ENCODE assay signal across 8 cellular contexts in genomic region chr12:68745904-68746571, GRCh38. TPM values are rescaled to one million over a fixed set of nuclear protein-coding genes. Genes with fewer than 3 reads are reported as not detected.
DNase-seq lines count a peak whose midpoint lies in the region; ATAC-seq, FAIRE-seq and TF ChIP-seq lines count a peak whose summit lies in the region.

TSS of gene SLC35E3 (plus strand) at chr12:68746176. CDS start at chr12:68746378, 202 bp downstream.

- in situ Hi-C loops in Caki2 (cut with HindIII; ENCODE audit: low pct_unique_long_range_greater_than_20kb, low sequenced_read_pairs) = no loop called here

- peak within 1 kb of the TSS; percentile 70 for H3K9ac ChIP-seq in HUES48 (ENCODE audit: low read depth, low read length)
- peak within 1 kb of the TSS; percentile 90 for H3K9ac ChIP-seq in NT2/D1 (ENCODE audit: insufficient read length, low read depth)
- peak within 1 kb of the TSS; percentile 73 for H3K9ac ChIP-seq in endothelial cell of umbilical vein (replicated peaks; ENCODE audit: extremely low read depth, insufficient read depth, low read length)

- FAIRE-seq in endothelial cell of umbilical vein (lab: Jason Lieb, UNC) = peak; percentile 76

- H3K9me3 ChIP-seq in HUES48 (ENCODE audit: control insufficient read depth, insufficient read depth, low read length) = no peaks in the 10 kb centered on the region
- H3K9me3 ChIP-seq in NT2/D1 (ENCODE audit: insufficient read depth, low read length) = no peaks in the 10 kb centered on the region
- no peaks in the 10 kb centered on the region for H3K9me3 ChIP-seq in endothelial cell of umbilical vein (replicated peaks; ENCODE audit: control insufficient read depth, insufficient read depth, low read length)

- H3K27ac ChIP-seq in HUES48 (ENCODE audit: low read depth, low read length) = peak within 1 kb of the TSS; percentile 84
- H3K27ac ChIP-seq in endothelial cell of umbilical vein (ENCODE audit: insufficient read depth, low read depth, low read length) = peak within 1 kb of the TSS; percentile 25

- H2AFZ ChIP-seq in endothelial cell of umbilical vein (ENCODE audit: low read depth, low read length) = peak within 1 kb of the TSS; percentile 79

- peaks cover 51% of the 10 kb centered on the region for H3K36me3 ChIP-seq in HUES48 (ENCODE audit: control insufficient read depth, insufficient read depth, low read length)
- H3K36me3 ChIP-seq in NT2/D1 (ENCODE audit: insufficient read depth, insufficient read length, low read length) = peaks cover 62% of the 10 kb centered on the region
- H3K36me3 ChIP-seq in endothelial cell of umbilical vein (ENCODE audit: control insufficient read depth in 2 of 2, extremely low read depth in 1 of 2, insufficient read depth in 2 of 2, low read length in 2 of 2) = peaks cover 2 to 7% of the 10 kb centered on the region in 2 experiments

- H3K79me2 ChIP-seq in endothelial cell of umbilical vein (ENCODE audit: control insufficient read depth, insufficient read depth, low read length) = no peaks in the 10 kb centered on the region

- TF ChIP-seq CTCF in endothelial cell of umbilical vein (IDR thresholded peaks at IDR 0.05; ENCODE audit: extremely low read depth in 1 of 2, insufficient read depth in 1 of 2, low read depth in 1 of 2, low read length in 2 of 2) = no peak

- POLR2A ChIA-PET in endothelial cell of umbilical vein (lab: Charles Lee) = interaction anchor here (0.5 to 1.2 kb wide), 5 partner anchors 59 to 91 kb away, joined by 3 to 6 read pairs (median 4); partner anchors contain the start of gene MDM2

- peak; percentile 96 for ATAC-seq in GM21390 (IDR thresholded peaks at IDR 0.05; ENCODE audit: unreplicated experiment)

- H3K9me1 ChIP-seq in endothelial cell of umbilical vein (replicated peaks; ENCODE audit: control insufficient read depth, extremely low read depth, insufficient read depth, low read length) = no peaks in the 10 kb centered on the region

- CTCF ChIA-PET in endothelial cell of umbilical vein (lab: Charles Lee) = interaction anchor here (0.6 to 3.0 kb wide), 8 partner anchors 29 to 390 kb away, joined by 3 to 15 read pairs (median 7); partner anchors contain the start of gene MDM2

- H3K4me2 ChIP-seq in endothelial cell of umbilical vein (ENCODE audit: insufficient read depth, low read length) = peak within 1 kb of the TSS; percentile 96

- TF ChIP-seq POLR2A in endothelial cell of umbilical vein (IDR thresholded peaks at IDR 0.05; ENCODE audit: low read depth, low read length) = peak; percentile 79

- H3K27me3 ChIP-seq in HUES48 (ENCODE audit: control insufficient read depth, insufficient read depth, low read length) (no peaks in the 10 kb centered on the region), NT2/D1 (ENCODE audit: insufficient read depth, insufficient read length) (no peaks in the 10 kb centered on the region), endothelial cell of umbilical vein (ENCODE audit: control insufficient read depth in 2 of 2, insufficient read depth in 2 of 2, low read length in 2 of 2) (no peaks in the 10 kb centered on the region)

- no peaks in the 10 kb centered on the region for H4K20me1 ChIP-seq in endothelial cell of umbilical vein (replicated peaks; ENCODE audit: control insufficient read depth, extremely low read depth, insufficient read depth, low read length)

- intact Hi-C loops in endothelial cell of umbilical vein (cut with micrococcal nuclease) = loop anchor here (1.0 to 5.0 kb wide), 4 partner anchors 41 to 387 kb away; partner anchors contain the start of genes MDM2 and RAP1B

- peak within 1 kb of the TSS; percentile 91 for H3K4me3 ChIP-seq in HUES48 (ENCODE audit: low read depth, low read length)
- peak within 1 kb of the TSS; percentile 85 for H3K4me3 ChIP-seq in NT2/D1 (ENCODE audit: insufficient read length, low read depth)
- peak within 1 kb of the TSS; percentile 7 to 87 (median 64) for H3K4me3 ChIP-seq in endothelial cell of umbilical vein (replicated peaks in 1 of 3; ENCODE audit: insufficient read depth in 1 of 3, low read depth in 1 of 3, low read length in 3 of 3)

- DNase-seq in Caki2 (ENCODE audit: low read depth) (peak; percentile 93), NT2/D1 (ENCODE audit: low read depth, low spot score) (peak; percentile 83), endothelial cell of umbilical vein (ENCODE audit: low read depth, low spot score) (peak; percentile 85), midbrain (lab: John Stamatoyannopoulos, UW) (peak; percentile 94)
- DNase-seq in activated CD8-positive, alpha-beta memory T cell treated with anti-CD3 and anti-CD28 coated beads, Interleukin-2, amount 50 U/mL, for 4 hours = peak; percentile 88
- DNase-seq in stimulated activated CD8-positive, alpha-beta memory T cell treated with anti-CD3 and anti-CD28 coated beads, Interleukin-15, amount 100 ng/mL, for 48 hours (ENCODE audit: low read depth in 2 of 2) = peak; percentile 92 to 93

- H3K4me1 ChIP-seq in HUES48 (ENCODE audit: control insufficient read depth, insufficient read depth, low read length) (peaks cover 13% of the 10 kb centered on the region), NT2/D1 (ENCODE audit: insufficient read depth, insufficient read length) (peaks cover 4% of the 10 kb centered on the region), endothelial cell of umbilical vein (ENCODE audit: control insufficient read depth, extremely low read depth, insufficient read depth, low read length) (peaks cover 16% of the 10 kb centered on the region)

- BruUV-seq in endothelial cell of umbilical vein (replicated peaks; lab: Mats Ljungman, UMichigan) = TSS peak; percentile 56

- dilution Hi-C loops in endothelial cell of umbilical vein (cut with MboI; ENCODE audit: extremely low pct_ligation_motif_present, low sequenced_read_pairs) = no loop called here

TF ChIP-seq in endothelial cell of umbilical vein, 7 proteins besides CTCF, POLR2A, EP300 and RAD21:
- no peak for TF ChIP-seq FOS (IDR thresholded peaks at IDR 0.05; ENCODE audit: borderline replicate concordance, insufficient read depth, low read length)
- no peak for TF ChIP-seq JUN (IDR thresholded peaks at IDR 0.05; ENCODE audit: borderline replicate concordance, insufficient read depth, insufficient read length, low read depth)
- no peak for TF ChIP-seq GATA2 (IDR thresholded peaks at IDR 0.05; ENCODE audit: insufficient read depth, insufficient read length, low read depth, low read length)
- no peak for TF ChIP-seq EZH2 (IDR thresholded peaks at IDR 0.05; ENCODE audit: borderline replicate concordance, low read depth, low read length, severe bottlenecking)
- TF ChIP-seq MAX (IDR thresholded peaks at IDR 0.05; ENCODE audit: insufficient read depth, insufficient read length) = peak; percentile 86
- peak; percentile 92 for TF ChIP-seq POLR2AphosphoS5 (IDR thresholded peaks at IDR 0.05; ENCODE audit: insufficient read depth, low read depth, low read length)
- no peak for TF ChIP-seq MYC (IDR thresholded peaks at IDR 0.05; ENCODE audit: low read depth, low read length)
TF ChIP-seq in endothelial cell of umbilical vein: peak in this region for 2.

RNA-seq across cellular contexts. Expression of gene SLC35E3, which starts in this region (rescaled TPM):
- 8.3 and 17.5 TPM in 2 replicates for total RNA-seq in Caki2 (2014; rRNA removed; shearing (Covaris generic); ENCODE audit: low replicate concordance)
- total RNA-seq in endothelial cell of umbilical vein = 9.9 and 13.8 TPM in 2 replicates
- 8.1 and 9.4 TPM in 2 replicates for polyA plus RNA-seq in endothelial cell of umbilical vein
- polyA plus RNA-seq in endothelial cell of umbilical vein (2011; cell fraction: cytosol; rRNA removed) = 5.6 and 6.5 TPM in 2 replicates
- 5.9 and 6.9 TPM in 2 replicates for polyA plus RNA-seq in endothelial cell of umbilical vein (2011; cell fraction: nucleus; rRNA removed)
- polyA plus RNA-seq in endothelial cell of umbilical vein (2012) = 8.0 and 15.9 TPM in 2 replicates
- polyA minus RNA-seq in endothelial cell of umbilical vein = 12.4 and 15.8 TPM in 2 replicates
- 1.5 TPM for polyA minus RNA-seq in endothelial cell of umbilical vein (2011; cell fraction: cytosol; rRNA and poly(A)+ RNA removed)
- 2.8 and 5.1 TPM in 2 replicates for polyA minus RNA-seq in endothelial cell of umbilical vein (2011; cell fraction: nucleus; rRNA and poly(A)+ RNA removed)

Comparison
In these comparisons a context has a peak if more than half of its experiments do, and no peak if none do; other contexts are left out.
1. Peak in every context shown above with its lines: DNase-seq, ATAC-seq, H3K4me3 ChIP-seq and H3K27ac ChIP-seq.